Comparison of ENCODE assay signal across 8 cellular contexts in the genomic region with DNA sequence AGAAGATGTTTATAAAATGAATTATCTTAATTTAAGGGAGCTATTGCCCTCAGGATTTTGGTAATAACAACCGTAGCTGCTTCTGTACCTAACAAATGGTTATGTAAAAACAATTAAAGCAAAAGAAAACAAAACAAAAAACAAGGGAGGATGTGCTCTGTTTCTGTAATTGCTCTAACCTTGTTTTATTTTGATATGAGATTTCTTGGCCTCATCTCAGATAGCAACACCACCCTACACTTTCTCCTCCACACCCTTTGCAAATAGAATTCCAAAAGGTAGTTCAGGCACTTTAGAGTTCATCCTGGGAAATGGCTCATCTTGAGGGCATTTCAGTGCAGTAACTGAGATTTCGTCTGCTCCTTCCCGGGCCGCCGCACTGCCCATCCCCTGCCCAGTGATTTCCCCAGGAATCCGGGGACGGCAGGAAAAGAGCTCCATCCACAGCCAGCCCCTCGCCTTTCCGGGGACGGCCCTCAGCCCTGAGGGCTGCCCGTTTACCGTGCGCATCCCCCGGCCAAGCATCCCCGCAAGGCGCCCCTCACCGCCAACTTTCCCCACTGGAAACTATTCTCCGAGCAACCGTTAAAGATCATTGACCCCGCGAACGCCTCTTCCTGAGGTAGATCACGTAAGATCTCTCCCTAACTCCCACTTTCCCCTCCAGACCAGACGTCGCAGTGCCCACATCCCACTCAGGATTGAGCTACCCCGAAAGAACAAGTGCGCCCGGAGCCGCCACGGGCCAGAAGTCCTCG. TPM values are rescaled to one million over a fixed set of nuclear protein-coding genes. Genes with fewer than 3 reads are reported as not detected.
DNase-seq lines count a peak whose midpoint lies in the region; ATAC-seq lines count a peak whose summit lies in the region.

No MANE protein-coding gene starts in this region.

- H3K36me3 ChIP-seq in trophoblast cell (ENCODE audit: control insufficient read depth in 1 of 2, insufficient read depth in 2 of 2, low read length in 2 of 2) = no peaks in the 10 kb centered on the region

- H3K4me3 Mint-ChIP-seq in activated CD4-positive, alpha-beta memory T cell treated with anti-CD3 and anti-CD28 coated beads for 36 hours = peak overlapping the region; percentile 98

- no peak overlapping the region for H4K12ac ChIP-seq in trophoblast cell (ENCODE audit: low read depth, low read length)

- peaks cover 2% of the 10 kb centered on the region for H3K9me3 ChIP-seq in trophoblast cell (ENCODE audit: insufficient read depth, low read depth, low read length)

- H3K4me2 ChIP-seq in trophoblast cell (ENCODE audit: low read length) = peak overlapping the region; percentile 84

- no peak overlapping the region for H3K27ac ChIP-seq in trophoblast cell (ENCODE audit: low read depth, low read length)

- H3K18ac ChIP-seq in trophoblast cell (ENCODE audit: low read length) = peak overlapping the region; percentile 30

- ATAC-seq in GM21576 (IDR thresholded peaks at IDR 0.05; ENCODE audit: unreplicated experiment) (no peak), GM19328 (IDR thresholded peaks at IDR 0.05; ENCODE audit: unreplicated experiment) (no peak)

- CTCF ChIA-PET in activated CD4-positive, alpha-beta memory T cell treated with anti-CD3 and anti-CD28 coated beads for 36 hours (lab: Charles Lee) = interaction anchor here (0.7 to 3.3 kb wide), 4 partner anchors 11 to 157 kb away, joined by 3 to 15 read pairs (median 7); no protein-coding TSS in a partner anchor

- no peaks in the 10 kb centered on the region for H3K9me3 Mint-ChIP-seq in activated CD4-positive, alpha-beta memory T cell treated with anti-CD3 and anti-CD28 coated beads for 36 hours

- H3K9ac ChIP-seq in trophoblast cell (ENCODE audit: low read length) = peak overlapping the region; percentile 57

- H3K4me1 ChIP-seq in trophoblast cell (ENCODE audit: control insufficient read depth in 1 of 2, insufficient read depth in 2 of 2, low read length in 2 of 2) = peaks cover 2 to 6% of the 10 kb centered on the region in 2 experiments

- peaks cover 43% of the 10 kb centered on the region for H3K4me1 Mint-ChIP-seq in activated CD4-positive, alpha-beta memory T cell treated with anti-CD3 and anti-CD28 coated beads for 36 hours (ENCODE audit: low read depth)

- no peaks in the 10 kb centered on the region for H3K27me3 ChIP-seq in trophoblast cell (ENCODE audit: insufficient read depth, low read length)

- no peak overlapping the region for H2AK5ac ChIP-seq in trophoblast cell (ENCODE audit: low read length)

- WGBS in trophoblast cell (ENCODE audit: extremely low coverage, insufficient coverage, insufficient read length) = no CpG with 5 or more reads among the region's 31 CpGs

- H3K36me3 Mint-ChIP-seq in activated CD4-positive, alpha-beta memory T cell treated with anti-CD3 and anti-CD28 coated beads for 36 hours = peaks cover 31% of the 10 kb centered on the region

- peak overlapping the region; percentile 21 for H2BK120ac ChIP-seq in trophoblast cell (ENCODE audit: insufficient read depth, low read length, poor library complexity)

- DNase-seq in stimulated activated CD4-positive, alpha-beta T cell treated with anti-CD3 and anti-CD28 coated beads, Interleukin-15, amount 100 ng/mL, for 24 hours = peak; percentile 27
- DNase-seq in stimulated activated CD4-positive, alpha-beta T cell treated with anti-CD3 and anti-CD28 coated beads, Interleukin-12 subunit alpha, Interleukin-12 subunit beta, amount 100 ng/mL, for 4 hours = no peak
- DNase-seq in activated CD4-positive, alpha-beta memory T cell treated with anti-CD3 and anti-CD28 coated beads for 36 hours = no peak
- DNase-seq in head of caudate nucleus = peak in 35 of 42 donors; percentile 12 to 79 (median 44)
- peak in 1 of 2 donors; percentile 43 for DNase-seq in trophoblast cell
- no peak for DNase-seq in central memory CD4-positive, alpha-beta T cell

- POLR2A ChIA-PET in activated CD4-positive, alpha-beta memory T cell treated with anti-CD3 and anti-CD28 coated beads for 36 hours (lab: Charles Lee) = interaction anchor here (0.9 to 7.0 kb wide), 12 partner anchors 12 to 155 kb away, joined by 3 to 88 read pairs (median 8); a partner anchor contains a TSS

- no peak overlapping the region for H2BK12ac ChIP-seq in trophoblast cell (ENCODE audit: low read length)

- peak overlapping the region; percentile 41 for H3K14ac ChIP-seq in trophoblast cell (ENCODE audit: low read length)

- H2AFZ ChIP-seq in trophoblast cell (ENCODE audit: insufficient read depth, low read length, poor library complexity) = peak overlapping the region; percentile 66

- peak overlapping the region; percentile 75 for H4K91ac ChIP-seq in trophoblast cell (ENCODE audit: low read depth, low read length)

- peaks cover 10% of the 10 kb centered on the region for H3K79me2 ChIP-seq in trophoblast cell (ENCODE audit: control insufficient read depth, insufficient read depth, low read length, poor library complexity)

- peak overlapping the region; percentile 91 for H3K4me3 ChIP-seq in trophoblast cell (ENCODE audit: low read depth, low read length)

- H3K27me3 Mint-ChIP-seq in activated CD4-positive, alpha-beta memory T cell treated with anti-CD3 and anti-CD28 coated beads for 36 hours = no peaks in the 10 kb centered on the region

- H3K79me1 ChIP-seq in trophoblast cell (ENCODE audit: low read length) = peaks cover 8% of the 10 kb centered on the region

- no peak overlapping the region for H3K23ac ChIP-seq in trophoblast cell (ENCODE audit: low read length)

- intact Hi-C loops in activated CD4-positive, alpha-beta memory T cell treated with anti-CD3 and anti-CD28 coated beads for 36 hours (cut with micrococcal nuclease) = no loop called here
- intact Hi-C loops in head of caudate nucleus (cut with DNase I) = loop anchor here (5.0 kb wide), 1 partner anchor 155 kb away; no protein-coding TSS in a partner anchor

- H4K8ac ChIP-seq in trophoblast cell (ENCODE audit: low read depth, low read length) = peak overlapping the region; percentile 26

- H3K27ac Mint-ChIP-seq in activated CD4-positive, alpha-beta memory T cell treated with anti-CD3 and anti-CD28 coated beads for 36 hours = peak overlapping the region; percentile 99

- H2BK5ac ChIP-seq in trophoblast cell (ENCODE audit: low read depth, low read length, poor library complexity) = no peak overlapping the region

- H3K4ac ChIP-seq in trophoblast cell (ENCODE audit: low read depth, low read length) = peak overlapping the region; percentile 57

RNA-seq across cellular contexts. Expression of a gene that starts 1.2 kb away (rescaled TPM):
- total RNA-seq in activated CD4-positive, alpha-beta memory T cell treated with anti-CD3 and anti-CD28 coated beads for 36 hours = 100 to 1,000 TPM; 215 to 228 TPM
- polyA plus RNA-seq in trophoblast cell (2013) = 42.7 and 44.8 TPM in 2 replicates

RNA-seq across cellular contexts. Expression of a gene that starts 11.9 kb away (rescaled TPM):
- 10 to 100 TPM; 20.7 to 22.8 TPM for total RNA-seq in activated CD4-positive, alpha-beta memory T cell treated with anti-CD3 and anti-CD28 coated beads for 36 hours
- 32.0 and 32.1 TPM in 2 replicates for polyA plus RNA-seq in trophoblast cell (2013)

Comparison
In these comparisons a context has a peak if more than half of its experiments do, and no peak if none do; other contexts are left out.
1. DNase-seq: peak in stimulated activated CD4-positive, alpha-beta T cell treated with anti-CD3 and anti-CD28 coated beads, Interleukin-15, amount 100 ng/mL, for 24 hours (single experiment) and head of caudate nucleus (35 of 42); none in stimulated activated CD4-positive, alpha-beta T cell treated with anti-CD3 and anti-CD28 coated beads, Interleukin-12 subunit alpha, Interleukin-12 subunit beta, amount 100 ng/mL, for 4 hours (single experiment), activated CD4-positive, alpha-beta memory T cell treated with anti-CD3 and anti-CD28 coated beads for 36 hours (single experiment) and central memory CD4-positive, alpha-beta T cell (single experiment).